23 cellular contexts compared by ENCODE assay signal in genomic region chr7:41694490-41694889, GRCh38. TPM values are rescaled to one million over a fixed set of nuclear protein-coding genes. Genes with fewer than 3 reads are reported as not detected.
A peak's percentile ranks its signal among the peaks of the same experiment; 100 is the strongest.
DNase-seq lines count a peak whose midpoint lies in the region; ATAC-seq and TF ChIP-seq lines count a peak whose summit lies in the region.
"Had no signal": no experiment of that assay in that cellular context is flagged by ENCODE, and none has a peak within 500 bp of the region (broad histone marks: within the 10 kb centered on the region; RNA-seq: fewer than 3 reads in every experiment).

No MANE protein-coding gene starts in this region.

- no peak overlapping the region for H3K9ac ChIP-seq in fibroblast of lung (ENCODE audit: insufficient read depth, low read length)

- peaks cover 9 to 36% of the 10 kb centered on the region in 2 donors for H3K4me1 ChIP-seq in ascending aorta
- peaks cover 22% of the 10 kb centered on the region for H3K4me1 ChIP-seq in fibroblast of lung (ENCODE audit: control insufficient read depth, extremely low read depth, insufficient read depth, low read length)
- H3K4me1 ChIP-seq: pancreas had no signal

- H3K27ac Mint-ChIP-seq in HFFc6 = peak overlapping the region; percentile 4
- H3K27ac Mint-ChIP-seq: activated B cell treated with CpG ODN at 0.5 μM for 24 hours; activated CD4-positive, alpha-beta memory T cell treated with anti-CD3 and anti-CD28 coated beads for 36 hours had no signal

- peak overlapping the region; percentile 4; the same call in 1 of the 2 replicates for H3K4me3 Mint-ChIP-seq in HFFc6
- H3K4me3 Mint-ChIP-seq: activated B cell treated with CpG ODN at 0.5 μM for 24 hours; activated CD4-positive, alpha-beta memory T cell treated with anti-CD3 and anti-CD28 coated beads for 36 hours had no signal

- H3K36me3 ChIP-seq in ascending aorta (peaks cover 8 to 10% of the 10 kb centered on the region in 2 donors), fibroblast of lung (ENCODE audit: control insufficient read depth, insufficient read depth, low read length) (peaks cover 21% of the 10 kb centered on the region)
- H3K36me3 ChIP-seq: pancreas had no signal

- peaks cover 80% of the 10 kb centered on the region for H3K4me1 Mint-ChIP-seq in HFFc6 (ENCODE audit: low read depth)

- no peak overlapping the region for H2AFZ ChIP-seq in fibroblast of lung (ENCODE audit: low read length)

- H3K9me3 ChIP-seq in ascending aorta = no peaks in the 10 kb centered on the region
- H3K9me3 ChIP-seq in fibroblast of lung (ENCODE audit: control insufficient read depth, insufficient read depth, low read depth, low read length) = no peaks in the 10 kb centered on the region
- H3K9me3 ChIP-seq: pancreas, sigmoid colon, suprapubic skin had no signal

- no peaks in the 10 kb centered on the region for H3K27me3 ChIP-seq in ascending aorta
- no peaks in the 10 kb centered on the region for H3K27me3 ChIP-seq in fibroblast of lung (ENCODE audit: control insufficient read depth, insufficient read depth, low read length)
- H3K27me3 ChIP-seq: foreskin keratinocyte, sigmoid colon had no signal

- H3K4me2 ChIP-seq in fibroblast of lung (ENCODE audit: extremely low read depth, insufficient read depth, low read length) = peak overlapping the region; percentile 28

- H3K4me3 ChIP-seq in ascending aorta = peak overlapping the region in 1 of 2 donors; percentile 82
- peak overlapping the region in 1 of 4 experiments; percentile 81 for H3K4me3 ChIP-seq in fibroblast of lung (replicated peaks in 1 of 4; ENCODE audit: control extremely low read depth in 1 of 4, insufficient read depth in 1 of 4, low read depth in 3 of 4, low read length in 4 of 4)
- H3K4me3 ChIP-seq: lung, pancreas, sigmoid colon, suprapubic skin had no signal

- no peaks in the 10 kb centered on the region for H3K9me3 Mint-ChIP-seq in HFFc6
- H3K9me3 Mint-ChIP-seq: activated B cell treated with CpG ODN at 0.5 μM for 24 hours; activated CD4-positive, alpha-beta memory T cell treated with anti-CD3 and anti-CD28 coated beads for 36 hours had no signal

- peaks cover 26% of the 10 kb centered on the region for H3K36me3 Mint-ChIP-seq in HFFc6 (ENCODE audit: low read depth)
- H3K36me3 Mint-ChIP-seq: activated CD4-positive, alpha-beta memory T cell treated with anti-CD3 and anti-CD28 coated beads for 36 hours had no signal

- H3K27me3 Mint-ChIP-seq in HFFc6 (ENCODE audit: insufficient read depth) = no peaks in the 10 kb centered on the region; the same call in 1 of the 2 replicates

- intact Hi-C loops in ascending aorta (cut with DNase I) = loop anchor here (5.0 to 10.0 kb wide), 2 partner anchors 122 to 1460 kb away; no protein-coding TSS in a partner anchor

- H3K27ac ChIP-seq in ascending aorta (peak overlapping the region; percentile 83 to 88), fibroblast of lung (ENCODE audit: insufficient read depth, low read length) (no peak overlapping the region)
- H3K27ac ChIP-seq: C4-2B, foreskin keratinocyte, pancreas, suprapubic skin had no signal

- DNase-seq in HFFc6 = no peak
- no peak for DNase-seq in ascending aorta (ENCODE audit: low spot score in 2 of 2)
- DNase-seq in fibroblast of lung (ENCODE audit: low read depth in 2 of 2) = no peak
- peak; percentile 74 for DNase-seq in putamen (ENCODE audit: low spot score)
- no peak for DNase-seq in HuH-7 (ENCODE audit: low spot score)
- no peak for DNase-seq in iPS-NIHi11 (ENCODE audit: low spot score)
- DNase-seq in NCI-H187 (lab: John Stamatoyannopoulos, UW) = no peak
- DNase-seq: activated B cell treated with CpG ODN at 0.5 μM for 24 hours; activated CD4-positive, alpha-beta memory T cell treated with anti-CD3 and anti-CD28 coated beads for 36 hours; activated effector memory CD4-positive, alpha-beta T cell treated with anti-CD3 and anti-CD28 coated beads, Interleukin-2, amount 50 U/mL, for 16 hours; dermis blood vessel endothelial cell; KBM-7; MV-4-11; NCI-H1694 treated with DMSO at 0.1 percent for 48 hours; pancreas; sigmoid colon; T1000 had no signal

- no peak for TF ChIP-seq CTCF in HFFc6 (IDR thresholded peaks at IDR 0.05)
- TF ChIP-seq CTCF in ascending aorta (IDR thresholded peaks at IDR 0.05) = no peak
- TF ChIP-seq CTCF in fibroblast of lung (conservative IDR thresholded peaks at IDR 0.05 in 1 of 2, IDR thresholded peaks at IDR 0.05 in 1 of 2; ENCODE audit: low read depth in 1 of 2, low read length in 2 of 2) = no peak

- peaks cover 96% of the 10 kb centered on the region for H3K79me2 ChIP-seq in fibroblast of lung (ENCODE audit: control insufficient read depth, insufficient read depth, low read length)

- no peak for ATAC-seq in HG03571 (IDR thresholded peaks at IDR 0.05; ENCODE audit: unreplicated experiment)
- ATAC-seq: foreskin keratinocyte, HCT116, pancreas had no signal

- H4K20me1 ChIP-seq in fibroblast of lung (ENCODE audit: control insufficient read depth, extremely low read depth, insufficient read depth, low read length) = no peaks in the 10 kb centered on the region

RNA-seq across cellular contexts. Expression of gene INHBA, which starts 8.4 kb away (rescaled TPM):
- 10 to 100 TPM; 18.1 to 29.9 (median 20.2) TPM for total RNA-seq in HFFc6 (2021; fragmentation: NEBNext Ultra II Directional; extraction: Animal tissue kit (Norgen Biotek cat#: 25700))
- total RNA-seq in ascending aorta = 41.5 TPM
- 4.1 and 15.0 TPM in 2 replicates for total RNA-seq in fibroblast of lung
- polyA plus RNA-seq in fibroblast of lung = 19.4 and 108 TPM in 2 replicates
- 25.5 and 155 TPM in 2 replicates for polyA plus RNA-seq in fibroblast of lung (2012)
- 54.1 and 277 TPM in 2 replicates for polyA minus RNA-seq in fibroblast of lung (ENCODE audit: low replicate concordance)
- total RNA-seq: activated CD4-positive, alpha-beta memory T cell treated with anti-CD3 and anti-CD28 coated beads for 36 hours had no signal
